21 cellular contexts compared by ENCODE assay signal in the genomic region with DNA sequence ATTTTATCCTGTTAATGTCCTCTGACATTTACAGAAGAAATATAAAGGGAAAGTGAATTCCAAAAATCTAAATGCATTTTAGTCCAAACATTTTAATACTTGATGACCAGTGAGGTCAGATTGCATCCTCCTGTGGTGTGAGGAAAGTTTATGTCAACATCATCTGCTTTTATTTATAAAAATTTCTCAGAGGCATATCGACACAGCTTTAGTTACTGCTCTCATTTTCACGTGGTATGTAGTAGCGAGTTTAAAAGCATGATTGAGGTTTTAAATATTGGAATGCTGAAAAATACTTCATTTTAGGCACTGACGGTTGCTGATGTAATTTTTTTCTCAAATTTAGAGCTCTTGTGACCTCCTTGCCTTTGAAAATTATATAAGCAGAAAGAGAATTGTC.
DNase-seq lines count a peak whose midpoint lies in the region; FAIRE-seq and TF ChIP-seq lines count a peak whose summit lies in the region.
"Had no signal": no experiment of that assay in that cellular context is flagged by ENCODE, and none has a peak within 500 bp of the region (broad histone marks: within the 10 kb centered on the region; RNA-seq: fewer than 3 reads in every experiment).

No MANE protein-coding gene starts in this region.

- DNase-seq in AG08395 (ENCODE audit: low spot score) (peak; percentile 19), HFFc6 (peak; percentile 31), hepatic stellate cell (ENCODE audit: low spot score) (no peak), GM19239 (ENCODE audit: insufficient read length, low spot score) (no peak), neuronal stem cell (ENCODE audit: low spot score) (no peak)
- no peak for DNase-seq in activated CD8-positive, alpha-beta memory T cell treated with anti-CD3 and anti-CD28 coated beads, Interleukin-2, amount 50 U/mL, for 4 hours
- DNase-seq: activated CD4-positive, CD25-positive, alpha-beta regulatory T cell treated with anti-CD3 and anti-CD28 coated beads, Interleukin-2, amount 50 U/mL, for 72 hours; activated CD8-positive, alpha-beta memory T cell treated with anti-CD3 and anti-CD28 coated beads, Interleukin-2, amount 10 ng/mL, durations not matched to agents 7 days and 5 days; activated naive CD4-positive, alpha-beta T cell treated with anti-CD3 and anti-CD28 coated beads, Interleukin-2, amount 10 ng/mL, durations not matched to agents 7 days and 5 days; effector memory CD8-positive, alpha-beta T cell; GF-D8; glutamatergic neuron; NCI-H1092; Peyer's patch; stimulated activated naive CD4-positive, alpha-beta T cell; uterus had no signal

- H3K27me3 ChIP-seq in parathyroid adenoma (ENCODE audit: control insufficient read depth, insufficient read depth, low read length) (no peaks in the 10 kb centered on the region), neuronal stem cell (ENCODE audit: control insufficient read depth in 3 of 3, insufficient read depth in 3 of 3, low read depth in 1 of 3, low read length in 3 of 3) (no peaks in the 10 kb centered on the region)
- H3K27me3 ChIP-seq: cardiac muscle cell, neural progenitor cell, Peyer's patch, uterus had no signal

- peak overlapping the region; percentile 16 for H3K4me3 Mint-ChIP-seq in HFFc6
- H3K4me3 Mint-ChIP-seq: activated CD8-positive, alpha-beta memory T cell treated with anti-CD3 and anti-CD28 coated beads, Interleukin-2, amount 10 ng/mL, durations not matched to agents 7 days and 5 days; activated naive CD4-positive, alpha-beta T cell treated with anti-CD3 and anti-CD28 coated beads, Interleukin-2, amount 10 ng/mL, durations not matched to agents 7 days and 5 days; effector memory CD8-positive, alpha-beta T cell; neural progenitor cell had no signal

- no peak overlapping the region for H2BK120ac ChIP-seq in neuronal stem cell (ENCODE audit: low read depth, low read length)

- H2AK5ac ChIP-seq in neuronal stem cell (ENCODE audit: low read depth, low read length) = no peak overlapping the region

- no peak overlapping the region for H3K27ac ChIP-seq in parathyroid adenoma
- no peak overlapping the region for H3K27ac ChIP-seq in neuronal stem cell (replicated peaks; ENCODE audit: low read length)
- H3K27ac ChIP-seq: cardiac muscle cell, neural progenitor cell, uterus had no signal

- H3K79me1 ChIP-seq in neuronal stem cell (ENCODE audit: low read depth, low read length) = no peaks in the 10 kb centered on the region

- H3K9ac ChIP-seq in parathyroid adenoma (no peak overlapping the region), neuronal stem cell (ENCODE audit: low read depth, low read length, poor library complexity) (no peak overlapping the region)
- H3K9ac ChIP-seq: neural progenitor cell had no signal

- H3K9me3 Mint-ChIP-seq in HFFc6 = no peaks in the 10 kb centered on the region
- H3K9me3 Mint-ChIP-seq: activated naive CD4-positive, alpha-beta T cell treated with anti-CD3 and anti-CD28 coated beads, Interleukin-2, amount 10 ng/mL, durations not matched to agents 7 days and 5 days; effector memory CD8-positive, alpha-beta T cell; neural progenitor cell had no signal

- H3K4me1 Mint-ChIP-seq in HFFc6 (ENCODE audit: low read depth) = peaks cover 74% of the 10 kb centered on the region
- H3K4me1 Mint-ChIP-seq: activated CD8-positive, alpha-beta memory T cell treated with anti-CD3 and anti-CD28 coated beads, Interleukin-2, amount 10 ng/mL, durations not matched to agents 7 days and 5 days; activated naive CD4-positive, alpha-beta T cell treated with anti-CD3 and anti-CD28 coated beads, Interleukin-2, amount 10 ng/mL, durations not matched to agents 7 days and 5 days had no signal

- no peaks in the 10 kb centered on the region for H3K9me3 ChIP-seq in parathyroid adenoma (ENCODE audit: control insufficient read depth, low read length)
- no peaks in the 10 kb centered on the region for H3K9me3 ChIP-seq in neuronal stem cell (replicated peaks in 1 of 2; ENCODE audit: control insufficient read depth in 2 of 2, insufficient read depth in 1 of 2, low read depth in 1 of 2, low read length in 2 of 2)
- H3K9me3 ChIP-seq: Peyer's patch, uterus had no signal

- no peak overlapping the region for H4K8ac ChIP-seq in neuronal stem cell (ENCODE audit: low read depth, low read length)

- no peak overlapping the region for H2BK5ac ChIP-seq in neuronal stem cell (ENCODE audit: low read length)

- no peak overlapping the region for H4K91ac ChIP-seq in neuronal stem cell (ENCODE audit: low read depth, low read length, poor library complexity)

- H3K36me3 Mint-ChIP-seq in HFFc6 (ENCODE audit: low read depth) = no peaks in the 10 kb centered on the region
- H3K36me3 Mint-ChIP-seq: activated CD8-positive, alpha-beta memory T cell treated with anti-CD3 and anti-CD28 coated beads, Interleukin-2, amount 10 ng/mL, durations not matched to agents 7 days and 5 days; activated naive CD4-positive, alpha-beta T cell treated with anti-CD3 and anti-CD28 coated beads, Interleukin-2, amount 10 ng/mL, durations not matched to agents 7 days and 5 days; neural progenitor cell had no signal

- no peak overlapping the region for H3K4me2 ChIP-seq in parathyroid adenoma (ENCODE audit: low read length)
- no peak overlapping the region for H3K4me2 ChIP-seq in neuronal stem cell (ENCODE audit: insufficient read depth, low read length, poor library complexity, severe bottlenecking)
- H3K4me2 ChIP-seq: neural progenitor cell had no signal

- no peak overlapping the region for H3K4me3 ChIP-seq in parathyroid adenoma (ENCODE audit: low read depth, low read length)
- no peak overlapping the region for H3K4me3 ChIP-seq in neuronal stem cell (ENCODE audit: low read length in 2 of 2)
- H3K4me3 ChIP-seq: cardiac muscle cell, neural progenitor cell, Peyer's patch, uterus had no signal

- no peak overlapping the region for H3K4ac ChIP-seq in neuronal stem cell (ENCODE audit: low read length)

- H3K27ac Mint-ChIP-seq in HFFc6 = peak overlapping the region; percentile 0
- H3K27ac Mint-ChIP-seq: activated CD8-positive, alpha-beta memory T cell treated with anti-CD3 and anti-CD28 coated beads, Interleukin-2, amount 10 ng/mL, durations not matched to agents 7 days and 5 days; activated naive CD4-positive, alpha-beta T cell treated with anti-CD3 and anti-CD28 coated beads, Interleukin-2, amount 10 ng/mL, durations not matched to agents 7 days and 5 days; effector memory CD8-positive, alpha-beta T cell; neural progenitor cell had no signal

- H3K79me2 ChIP-seq in parathyroid adenoma = no peaks in the 10 kb centered on the region

- H2AFZ ChIP-seq in parathyroid adenoma = peak overlapping the region; percentile 28
- H2AFZ ChIP-seq in neuronal stem cell (ENCODE audit: low read length) = no peak overlapping the region
- H2AFZ ChIP-seq: neural progenitor cell had no signal

- TF ChIP-seq CTCF in HFFc6 (IDR thresholded peaks at IDR 0.05) = no peak
- TF ChIP-seq CTCF in parathyroid adenoma (IDR thresholded peaks at IDR 0.05) = no peak

- no peak overlapping the region for H2BK12ac ChIP-seq in neuronal stem cell (ENCODE audit: low read length)

- no peak overlapping the region for H2BK15ac ChIP-seq in neuronal stem cell (ENCODE audit: low read length)

- H3K27me3 Mint-ChIP-seq in HFFc6 (ENCODE audit: insufficient read depth) = no peaks in the 10 kb centered on the region
- H3K27me3 Mint-ChIP-seq: activated naive CD4-positive, alpha-beta T cell treated with anti-CD3 and anti-CD28 coated beads, Interleukin-2, amount 10 ng/mL, durations not matched to agents 7 days and 5 days had no signal

- no peak overlapping the region for H3K23ac ChIP-seq in neuronal stem cell (ENCODE audit: low read depth, low read length, poor library complexity)

- no peak overlapping the region for H3K18ac ChIP-seq in neuronal stem cell (ENCODE audit: low read length)

- FAIRE-seq in endometrium (lab: Jason Lieb, UNC) (peak; percentile 86), GM19239 (lab: Jason Lieb, UNC) (no peak)
- FAIRE-seq: islet of Langerhans had no signal

- H3K14ac ChIP-seq in neuronal stem cell (ENCODE audit: low read length) = no peak overlapping the region

- no CpG with 5 or more reads among the region's 4 CpGs for WGBS in neuronal stem cell (ENCODE audit: extremely low coverage in 2 of 2, insufficient read length in 2 of 2, insufficient replicate concordance in 1 of 2), 2 donors

- H3K36me3 ChIP-seq in parathyroid adenoma (ENCODE audit: control insufficient read depth, insufficient read depth, low read length) (no peaks in the 10 kb centered on the region), neuronal stem cell (replicated peaks in 1 of 2; ENCODE audit: control insufficient read depth in 2 of 2, insufficient read depth in 2 of 2, low read length in 2 of 2) (no peaks in the 10 kb centered on the region)
- H3K36me3 ChIP-seq: neural progenitor cell, Peyer's patch, uterus had no signal

- peaks cover 4% of the 10 kb centered on the region for H3K4me1 ChIP-seq in parathyroid adenoma
- peaks cover 0 to 3% of the 10 kb centered on the region in 2 donors for H3K4me1 ChIP-seq in neuronal stem cell (ENCODE audit: control insufficient read depth in 2 of 2, insufficient read depth in 1 of 2, low read depth in 1 of 2, low read length in 2 of 2)
- H3K4me1 ChIP-seq: Peyer's patch, uterus had no signal

Comparison
In these comparisons a context has a peak if more than half of its experiments do, and no peak if none do; other contexts are left out.
1. DNase-seq: peak in AG08395 (single experiment) and HFFc6 (single experiment); none in activated CD8-positive, alpha-beta memory T cell treated with anti-CD3 and anti-CD28 coated beads, Interleukin-2, amount 50 U/mL, for 4 hours (single experiment), hepatic stellate cell (single experiment), GM19239 (single experiment) and neuronal stem cell (single experiment).